ENCODE assay signal across 11 cellular contexts in genomic region chr5:81849769-81850367, GRCh38.
DNase-seq lines count a peak whose midpoint lies in the region; ATAC-seq and TF ChIP-seq lines count a peak whose summit lies in the region.
"Had no signal": no experiment of that assay in that cellular context is flagged by ENCODE, and none has a peak within 500 bp of the region (broad histone marks: within the 10 kb centered on the region; RNA-seq: fewer than 3 reads in every experiment).

No MANE protein-coding gene starts in this region.

- DNase-seq in MCF 10A (ENCODE audit: unreplicated experiment), result no peak
- DNase-seq in mammary epithelial cell, result no peak
- no peak for DNase-seq in natural killer cell
- DNase-seq in type B pancreatic cell (ENCODE audit: extremely low spot score, unreplicated experiment), result no peak
- DNase-seq in stimulated activated CD8-positive, alpha-beta memory T cell treated with anti-CD3 and anti-CD28 coated beads, Interleukin-4, amount 100 ng/mL, for 48 hours, result no peak
- no peak for DNase-seq in NCI-H146 (lab: John Stamatoyannopoulos, UW)
- DNase-seq in NCI-H146 treated with DMSO at 0.1 percent for 48 hours (lab: John Stamatoyannopoulos, UW; ENCODE audit: unreplicated experiment), result no peak
- DNase-seq: H7, NCI-H774, pancreas had no signal

- intact Hi-C loops in MCF 10A (cut with micrococcal nuclease) (no loop called here), mammary epithelial cell (cut with micrococcal nuclease) (loop anchor here (2.0 to 5.0 kb wide), 5 partner anchors 122 to 423 kb away; partner anchors contain the start of gene ATG10), natural killer cell (cut with micrococcal nuclease) (loop anchor here (5.0 to 10.0 kb wide), 3 partner anchors 122 to 343 kb away; partner anchors contain the start of gene ATG10)

- H3K27me3 ChIP-seq in mammary epithelial cell (ENCODE audit: insufficient read depth, low read length), result no peaks in the 10 kb centered on the region
- H3K27me3 ChIP-seq: pancreas had no signal

- dilution Hi-C loops in mammary epithelial cell (cut with HindIII; ENCODE audit: low sequenced_read_pairs), result no loop called here

- no peaks in the 10 kb centered on the region for H3K27me3 Mint-ChIP-seq in MCF 10A (ENCODE audit: insufficient read depth, unreplicated experiment)
- H3K27me3 Mint-ChIP-seq in brain, result no peaks in the 10 kb centered on the region
- peaks cover 4 to 16% of the 10 kb centered on the region in 2 donors for H3K27me3 Mint-ChIP-seq in natural killer cell (ENCODE audit: low read depth in 2 of 2)
- no peaks in the 10 kb centered on the region for H3K27me3 Mint-ChIP-seq in type B pancreatic cell

- no peak overlapping the region for H3K4me2 ChIP-seq in mammary epithelial cell (ENCODE audit: insufficient read depth, low read depth, low read length)

- H3K4me3 ChIP-seq in mammary epithelial cell (replicated peaks in 1 of 3; ENCODE audit: insufficient read depth in 1 of 3, low read depth in 2 of 3, low read length in 3 of 3), result no peak overlapping the region
- H3K4me3 ChIP-seq: pancreas had no signal

- H3K4me1 ChIP-seq in mammary epithelial cell (ENCODE audit: insufficient read depth, low read length), result peaks cover 29% of the 10 kb centered on the region

- H3K36me3 Mint-ChIP-seq in MCF 10A (ENCODE audit: insufficient read depth, unreplicated experiment) (no peaks in the 10 kb centered on the region), brain (no peaks in the 10 kb centered on the region), natural killer cell (no peaks in the 10 kb centered on the region), type B pancreatic cell (peaks cover 7% of the 10 kb centered on the region)

- H3K36me3 ChIP-seq in mammary epithelial cell (ENCODE audit: insufficient read depth, low read length), result no peaks in the 10 kb centered on the region
- H3K36me3 ChIP-seq: pancreas had no signal

- H3K27ac Mint-ChIP-seq in MCF 10A (ENCODE audit: low read depth, unreplicated experiment) (peak overlapping the region; percentile 84), brain (peak overlapping the region; percentile 99 to 100 (median 100)), natural killer cell (peak overlapping the region in 1 of 2 donors; percentile 95), type B pancreatic cell (peak overlapping the region; percentile 97)

- no TSS peak for BruUV-seq in MCF 10A (replicated peaks; lab: Mats Ljungman, UMichigan)
- no TSS peak for BruUV-seq in mammary epithelial cell (replicated peaks; lab: Mats Ljungman, UMichigan)

- in situ Hi-C loops in mammary epithelial cell (cut with MboI; ENCODE audit: low sequenced_read_pairs in 2 of 2), result loop anchor here in 1 of 2 donors (5.0 to 25.0 kb wide), 2 partner anchors 98 to 338 kb away; partner anchors contain the start of gene SSBP2

- H3K4me3 Mint-ChIP-seq in MCF 10A (ENCODE audit: unreplicated experiment), result peak overlapping the region; percentile 83
- H3K4me3 Mint-ChIP-seq in brain, result peak overlapping the region; percentile 92 to 97 (median 95)
- peak overlapping the region; percentile 99 for H3K4me3 Mint-ChIP-seq in natural killer cell
- H3K4me3 Mint-ChIP-seq in type B pancreatic cell, result peak overlapping the region; percentile 42

- H3K27ac ChIP-seq in mammary epithelial cell (ENCODE audit: insufficient read depth, low read depth, low read length), result no peak overlapping the region

- no peaks in the 10 kb centered on the region for H3K9me3 Mint-ChIP-seq in MCF 10A (ENCODE audit: unreplicated experiment)
- H3K9me3 Mint-ChIP-seq in brain, result peaks cover 0 to 2% (median 0%) of the 10 kb centered on the region in 5 experiments
- H3K9me3 Mint-ChIP-seq in natural killer cell, result no peaks in the 10 kb centered on the region
- H3K9me3 Mint-ChIP-seq in type B pancreatic cell, result no peaks in the 10 kb centered on the region

- no peak overlapping the region for H2AFZ ChIP-seq in mammary epithelial cell (ENCODE audit: low read depth, low read length)

- ATAC-seq in natural killer cell, result no peak
- ATAC-seq: pancreas had no signal

- 93% methylated on average over 4 of the region's 4 CpGs for WGBS in mammary epithelial cell (ENCODE audit: low coverage, missing lambda C conversion rate)

- TF ChIP-seq CTCF in MCF 10A (IDR thresholded peaks at IDR 0.05; ENCODE audit: unreplicated experiment), result no peak
- TF ChIP-seq CTCF in mammary epithelial cell (conservative IDR thresholded peaks at IDR 0.05 in 1 of 2, IDR thresholded peaks at IDR 0.05 in 1 of 2; ENCODE audit: extremely low read depth in 1 of 2, insufficient read depth in 1 of 2, low read depth in 1 of 2, low read length in 2 of 2), result no peak
- no peak for TF ChIP-seq CTCF in brain (conservative IDR thresholded peaks at IDR 0.05)
- TF ChIP-seq CTCF in natural killer cell (IDR thresholded peaks at IDR 0.05), result no peak
- TF ChIP-seq CTCF in type B pancreatic cell (conservative IDR thresholded peaks at IDR 0.05), result no peak

- H3K79me2 ChIP-seq in mammary epithelial cell (ENCODE audit: insufficient read depth, low read length), result no peaks in the 10 kb centered on the region

- POLR2A ChIA-PET in MCF 10A (lab: Yijun Ruan, JAX), result interaction anchor here (0.9 to 7.4 kb wide), 8 partner anchors 30 to 315 kb away, joined by 3 to 331 read pairs (median 9); partner anchors contain the start of gene SSBP2

- H3K9ac ChIP-seq in mammary epithelial cell (ENCODE audit: insufficient read depth, low read length), result no peak overlapping the region

- no peaks in the 10 kb centered on the region for H4K20me1 ChIP-seq in mammary epithelial cell (ENCODE audit: insufficient read depth, low read length)

- CTCF ChIA-PET in MCF 10A (lab: Yijun Ruan, JAX), result interaction anchor here (0.5 to 2.8 kb wide), 10 partner anchors 11 to 376 kb away, joined by 3 to 25 read pairs (median 6); partner anchors contain the start of gene SSBP2
- CTCF ChIA-PET in mammary epithelial cell (lab: Charles Lee; ENCODE audit: low non-redundant PET), result interaction anchor here (0.6 kb wide), 1 partner anchor 316 kb away, joined by 3 read pairs; no protein-coding TSS in a partner anchor

- H3K9me3 ChIP-seq in mammary epithelial cell (replicated peaks; ENCODE audit: insufficient read depth, low read length), result no peaks in the 10 kb centered on the region
- H3K9me3 ChIP-seq: pancreas had no signal

- H3K4me1 Mint-ChIP-seq in MCF 10A (ENCODE audit: insufficient read depth, unreplicated experiment) (peaks cover 25% of the 10 kb centered on the region), brain (peaks cover 83% of the 10 kb centered on the region), natural killer cell (peaks cover 32 to 33% of the 10 kb centered on the region in 2 donors), type B pancreatic cell (ENCODE audit: unreplicated experiment) (peaks cover 65% of the 10 kb centered on the region)

Comparison
In these comparisons a context has a peak if more than half of its experiments do, and no peak if none do; other contexts are left out.
1. H3K4me3 Mint-ChIP-seq: peak in every context shown above with its lines; median percentile 99 in natural killer cell; 95 in brain; 83 in MCF 10A; 42 in type B pancreatic cell.